8 cellular contexts compared by ENCODE assay signal in genomic region chr3:1082024-1082633, GRCh38. TPM values are rescaled to one million over a fixed set of nuclear protein-coding genes. Genes with fewer than 3 reads are reported as not detected.
DNase-seq lines count a peak whose midpoint lies in the region; ATAC-seq, FAIRE-seq and TF ChIP-seq lines count a peak whose summit lies in the region.

No MANE protein-coding gene starts in this region.

- in situ Hi-C loops in GM13977 (cut with MboI; ENCODE audit: low pct_unique_long_range_greater_than_20kb, low sequenced_read_pairs, unreplicated experiment): no loop called here

- no peak overlapping the region for H3K9ac ChIP-seq in astrocyte (ENCODE audit: low read length)

- H3K36me3 ChIP-seq in astrocyte (ENCODE audit: insufficient read depth, low read length): no peaks in the 10 kb centered on the region

- no peak for ATAC-seq in GM21717 (IDR thresholded peaks at IDR 0.05; ENCODE audit: unreplicated experiment)

- no peak overlapping the region for H3K4me3 Mint-ChIP-seq in astrocyte (ENCODE audit: unreplicated experiment)

- H3K27ac ChIP-seq in astrocyte (ENCODE audit: low read depth, low read length): no peak overlapping the region

- peaks cover 4% of the 10 kb centered on the region for H3K4me1 ChIP-seq in astrocyte (ENCODE audit: insufficient read depth, low read length)

- no peak overlapping the region for H3K4me3 ChIP-seq in AG09309 (ENCODE audit: control insufficient read depth, low read depth, low read length)
- no peak overlapping the region for H3K4me3 ChIP-seq in astrocyte (ENCODE audit: insufficient read depth, low read depth, low read length)

- no peaks in the 10 kb centered on the region for H4K20me1 ChIP-seq in astrocyte (ENCODE audit: insufficient read depth, low read length)

- TF ChIP-seq CTCF in AG09309 (IDR thresholded peaks at IDR 0.05; ENCODE audit: control insufficient read depth, insufficient read depth, low read depth, low read length, missing control alignments): peak; percentile 57
- peak; percentile 64 for TF ChIP-seq CTCF in GM13977 (IDR thresholded peaks at IDR 0.05; ENCODE audit: extremely low read depth, insufficient read depth, missing control alignments)
- peak; percentile 74 for TF ChIP-seq CTCF in astrocyte (IDR thresholded peaks at IDR 0.05; ENCODE audit: insufficient read depth, low read depth, low read length)

- H2AFZ ChIP-seq in astrocyte (ENCODE audit: low read depth, low read length): no peak overlapping the region

- no peaks in the 10 kb centered on the region for H3K9me3 Mint-ChIP-seq in astrocyte (ENCODE audit: unreplicated experiment)

- H3K79me2 ChIP-seq in astrocyte (ENCODE audit: insufficient read depth, low read length): no peaks in the 10 kb centered on the region

- no peaks in the 10 kb centered on the region for H3K27me3 ChIP-seq in astrocyte (ENCODE audit: insufficient read depth, low read length)

- H3K36me3 Mint-ChIP-seq in astrocyte (ENCODE audit: low read depth, unreplicated experiment): no peaks in the 10 kb centered on the region

- no peaks in the 10 kb centered on the region for H3K9me3 ChIP-seq in astrocyte (ENCODE audit: insufficient read depth, low read depth, low read length)

- H3K27ac Mint-ChIP-seq in astrocyte (ENCODE audit: unreplicated experiment): no peak overlapping the region

- no peaks in the 10 kb centered on the region for H3K27me3 Mint-ChIP-seq in astrocyte (ENCODE audit: low read depth, unreplicated experiment)

- DNase-seq in AG09309 (ENCODE audit: low read depth): no peak
- DNase-seq in GM13977 (ENCODE audit: low spot score): peak; percentile 17
- peak; percentile 12 for DNase-seq in HuH-7.5 (ENCODE audit: low spot score)
- DNase-seq in astrocyte (ENCODE audit: low read depth): peak; percentile 37
- peak; percentile 83 for DNase-seq in left kidney (ENCODE audit: low read depth, low spot score)
- no peak for DNase-seq in 8988T
- no peak for DNase-seq in activated CD4-positive, alpha-beta T cell treated with anti-CD3 and anti-CD28 coated beads, Interleukin-2, amount 50 U/mL, for 4 hours

- H3K4me2 ChIP-seq in astrocyte (ENCODE audit: low read length): no peak overlapping the region

- H3K4me1 Mint-ChIP-seq in astrocyte (ENCODE audit: low read depth, unreplicated experiment): no peaks in the 10 kb centered on the region

- FAIRE-seq in astrocyte (lab: Jason Lieb, UNC): no peak

RNA-seq across cellular contexts. Expression of gene CNTN6, which starts 10.7 kb away (rescaled TPM):
- total RNA-seq in astrocyte: 0.22 TPM in 1 of 2 replicates, not detected in the other

Comparison
In these comparisons a context has a peak if more than half of its experiments do, and no peak if none do; other contexts are left out.
1. DNase-seq: peak in GM13977 (single experiment), HuH-7.5 (single experiment), astrocyte (single experiment) and left kidney (single experiment); none in AG09309 (single experiment), 8988T (single experiment) and activated CD4-positive, alpha-beta T cell treated with anti-CD3 and anti-CD28 coated beads, Interleukin-2, amount 50 U/mL, for 4 hours (0 of 2).
2. Peak in every context shown above with its lines, with median percentiles within 50 percentile points of each other: CTCF ChIP-seq.